Comparison of ENCODE assay signal across 10 cellular contexts in the genomic region with DNA sequence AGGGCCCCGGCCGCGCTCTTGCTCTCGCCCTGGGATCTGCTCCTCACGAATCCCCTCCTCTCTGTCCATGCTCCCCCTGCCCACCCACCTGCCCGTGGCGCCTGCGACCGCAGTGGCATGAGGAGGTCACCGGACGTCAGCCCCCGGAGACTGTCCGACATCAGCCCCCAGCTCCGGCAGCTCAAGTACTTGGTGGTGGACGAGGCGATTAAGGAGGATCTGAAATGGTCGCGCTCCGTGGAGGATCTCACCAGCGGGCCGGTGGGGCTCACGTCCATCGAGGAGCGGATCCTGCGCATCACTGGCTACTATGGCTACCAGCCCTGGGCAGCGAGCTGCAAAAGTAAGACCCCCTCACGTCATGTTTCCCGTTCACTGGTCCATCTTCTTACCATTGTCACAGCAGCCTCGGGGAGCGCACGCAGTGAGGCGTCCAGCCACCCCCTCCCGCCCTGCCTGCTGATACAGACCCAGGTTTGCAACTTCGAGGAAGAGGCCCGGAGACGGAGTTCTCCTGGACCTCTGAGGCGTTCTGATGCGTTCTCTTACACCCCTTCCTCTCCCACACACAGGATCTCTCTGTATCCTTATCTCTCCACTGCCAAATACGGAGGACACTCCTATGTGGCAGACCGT. TPM values are rescaled to one million over a fixed set of nuclear protein-coding genes. Genes with fewer than 3 reads are reported as not detected.
A peak's percentile ranks its signal among the peaks of the same experiment; 100 is the strongest.
DNase-seq lines count a peak whose midpoint lies in the region; TF ChIP-seq lines count a peak whose summit lies in the region.
"Had no signal": no experiment of that assay in that cellular context is flagged by ENCODE, and none has a peak within 500 bp of the region (broad histone marks: within the 10 kb centered on the region; RNA-seq: fewer than 3 reads in every experiment).

No MANE protein-coding gene starts in this region.

- H3K9me3 ChIP-seq in cardiac muscle cell (ENCODE audit: low read depth) (no peaks in the 10 kb centered on the region), testis (no peaks in the 10 kb centered on the region)
- H3K9me3 ChIP-seq: spleen had no signal

- intact Hi-C loops in cardiac septum (cut with DNase I), result no loop called here
- intact Hi-C loops in testis (cut with DNase I; ENCODE audit: low total_unique reads), result no loop called here

- H3K4me1 ChIP-seq in cardiac muscle cell (ENCODE audit: low read depth), result no peaks in the 10 kb centered on the region
- no peaks in the 10 kb centered on the region for H3K4me1 ChIP-seq in testis

- H3K27ac ChIP-seq in cardiac muscle cell (no peak overlapping the region), testis (no peak overlapping the region)
- H3K27ac ChIP-seq: spleen had no signal

- H3K4me3 ChIP-seq in cardiac muscle cell, result peak overlapping the region; percentile 33
- H3K4me3 ChIP-seq in testis, result peak overlapping the region; percentile 51 to 59

- WGBS in testis, 2 donors, result 1 to 3% methylated on average over 15 to 40 of the region's 40 CpGs

- H3K27me3 ChIP-seq in cardiac muscle cell, result peaks cover 74% of the 10 kb centered on the region
- H3K27me3 ChIP-seq in testis, result no peaks in the 10 kb centered on the region

- TF ChIP-seq CTCF in cardiac muscle cell (IDR thresholded peaks at IDR 0.05; ENCODE audit: low read depth, low read length) (no peak), testis (IDR thresholded peaks at IDR 0.05) (no peak)

- no peak for TF ChIP-seq POLR2A in testis (IDR thresholded peaks at IDR 0.05)

- DNase-seq in cardiac muscle cell (ENCODE audit: low read depth in 1 of 2, low spot score in 1 of 2) (peak in 1 of 2 donors; percentile 14), cardiac septum (ENCODE audit: low spot score) (no peak), cerebellum (ENCODE audit: low spot score) (peak; percentile 8), kidney tubule cell (ENCODE audit: low spot score) (peak; percentile 24), testis (peak; percentile 18), activated gamma-delta T cell (lab: John Stamatoyannopoulos, UW) (no peak), NAMALWA (ENCODE audit: low spot score) (no peak)
- no peak for DNase-seq in activated T-cell treated with anti-CD3 and anti-CD28 coated beads, Interleukin-2, amount 50 U/mL, for 1 hour
- DNase-seq: NCI-H1694, spleen had no signal

- H3K36me3 ChIP-seq in cardiac muscle cell (no peaks in the 10 kb centered on the region), testis (ENCODE audit: low read depth, missing control alignments) (no peaks in the 10 kb centered on the region)
- H3K36me3 ChIP-seq: spleen had no signal

RNA-seq across cellular contexts. Expression of a gene that starts 1.1 kb away (rescaled TPM):
- 0.98 and 1.7 TPM in 2 replicates for total RNA-seq in cardiac muscle cell
- polyA plus RNA-seq in cardiac muscle cell, result 2.0 and 2.6 TPM in 2 replicates
- total RNA-seq in cardiac septum, result not detected
- 11.9 TPM for total RNA-seq in cerebellum
- under 1 TPM; 0.43 to 0.87 TPM for total RNA-seq in testis
- polyA plus RNA-seq in testis (ENCODE audit: insufficient read depth, low read depth, low replicate concordance), result 0.47 TPM

Comparison
In these comparisons a context has a peak if more than half of its experiments do, and no peak if none do; other contexts are left out.
1. DNase-seq: peak in cerebellum (single experiment), kidney tubule cell (single experiment) and testis (single experiment); none in cardiac septum (single experiment), activated T-cell treated with anti-CD3 and anti-CD28 coated beads, Interleukin-2, amount 50 U/mL, for 1 hour (single experiment), activated gamma-delta T cell (single experiment) and NAMALWA (single experiment).